In the genomic region with DNA sequence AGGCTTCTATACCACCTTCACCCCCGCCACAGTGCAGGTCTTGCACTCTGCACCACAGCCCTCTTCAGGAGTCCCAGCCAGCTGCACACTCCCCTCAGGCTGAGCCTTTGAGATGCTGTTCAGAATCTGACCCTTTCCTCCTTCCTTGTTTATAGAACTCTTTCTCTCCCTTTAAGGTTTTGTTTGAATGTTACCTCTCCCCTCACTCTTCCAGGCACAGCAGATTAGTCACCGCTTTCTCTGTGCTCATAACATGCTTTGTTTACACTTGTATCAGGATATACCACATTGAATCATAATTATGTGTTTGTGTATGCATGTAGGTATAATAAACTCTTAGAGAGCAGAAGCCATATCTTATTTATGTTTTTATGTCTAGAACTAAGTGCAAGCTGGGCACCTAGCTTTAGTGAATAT, we compare ENCODE assay signal across 2 cellular contexts.
TF ChIP-seq lines count a peak whose summit lies in the region.

No MANE protein-coding gene starts in this region.

TF ChIP-seq in SK-N-SH treated with all-trans-retinoic acid at 6 μM for 48 hours, 23 proteins besides CTCF, POLR2A, EP300 and RAD21 (continued from another document):
- TF ChIP-seq PATZ1 (CRISPR knock-in tag; IDR thresholded peaks at IDR 0.05; ENCODE audit: borderline replicate concordance): no peak
- no peak for TF ChIP-seq ARNTL (CRISPR knock-in tag; IDR thresholded peaks at IDR 0.05; ENCODE audit: borderline replicate concordance, low read depth)
- TF ChIP-seq RARB (CRISPR knock-in tag; IDR thresholded peaks at IDR 0.05): no peak
- TF ChIP-seq TOX (CRISPR knock-in tag; IDR thresholded peaks at IDR 0.05; ENCODE audit: borderline replicate concordance): no peak
- TF ChIP-seq ISL1 (CRISPR knock-in tag; IDR thresholded peaks at IDR 0.05): no peak
- no peak for TF ChIP-seq POU6F1 (CRISPR knock-in tag; IDR thresholded peaks at IDR 0.05; ENCODE audit: borderline replicate concordance, low read depth)
- TF ChIP-seq ESRRG (CRISPR knock-in tag; IDR thresholded peaks at IDR 0.05): no peak
- TF ChIP-seq TCF4 (CRISPR knock-in tag; IDR thresholded peaks at IDR 0.05; ENCODE audit: borderline replicate concordance): no peak
- TF ChIP-seq CREB5 (CRISPR knock-in tag; IDR thresholded peaks at IDR 0.05; ENCODE audit: low read depth): no peak
- TF ChIP-seq TSHZ2 (CRISPR knock-in tag; IDR thresholded peaks at IDR 0.05): no peak
- TF ChIP-seq ZNF8 (CRISPR knock-in tag; IDR thresholded peaks at IDR 0.05): no peak

TF ChIP-seq in SK-N-SH, 30 proteins besides CTCF, POLR2A, EP300 and RAD21 (continued from another document):
- TF ChIP-seq REST (IDR thresholded peaks at IDR 0.05; ENCODE audit: low read depth, low read length): no peak
- TF ChIP-seq, protein P1, sequence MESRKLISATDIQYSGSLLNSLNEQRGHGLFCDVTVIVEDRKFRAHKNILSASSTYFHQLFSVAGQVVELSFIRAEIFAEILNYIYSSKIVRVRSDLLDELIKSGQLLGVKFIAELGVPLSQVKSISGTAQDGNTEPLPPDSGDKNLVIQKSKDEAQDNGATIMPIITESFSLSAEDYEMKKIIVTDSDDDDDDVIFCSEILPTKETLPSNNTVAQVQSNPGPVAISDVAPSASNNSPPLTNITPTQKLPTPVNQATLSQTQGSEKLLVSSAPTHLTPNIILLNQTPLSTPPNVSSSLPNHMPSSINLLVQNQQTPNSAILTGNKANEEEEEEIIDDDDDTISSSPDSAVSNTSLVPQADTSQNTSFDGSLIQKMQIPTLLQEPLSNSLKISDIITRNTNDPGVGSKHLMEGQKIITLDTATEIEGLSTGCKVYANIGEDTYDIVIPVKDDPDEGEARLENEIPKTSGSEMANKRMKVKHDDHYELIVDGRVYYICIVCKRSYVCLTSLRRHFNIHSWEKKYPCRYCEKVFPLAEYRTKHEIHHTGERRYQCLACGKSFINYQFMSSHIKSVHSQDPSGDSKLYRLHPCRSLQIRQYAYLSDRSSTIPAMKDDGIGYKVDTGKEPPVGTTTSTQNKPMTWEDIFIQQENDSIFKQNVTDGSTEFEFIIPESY (IDR thresholded peaks at IDR 0.05; ENCODE audit: borderline replicate concordance, low read depth): no peak
- TF ChIP-seq GATA2 (CRISPR knock-in tag; IDR thresholded peaks at IDR 0.05): no peak
- no peak for TF ChIP-seq FOXJ3 (CRISPR knock-in tag; IDR thresholded peaks at IDR 0.05)
- no peak for TF ChIP-seq TEAD4 (IDR thresholded peaks at IDR 0.05; ENCODE audit: borderline replicate concordance, insufficient read depth)
- no peak for TF ChIP-seq RXRA (IDR thresholded peaks at IDR 0.05; ENCODE audit: borderline replicate concordance, low read depth)
- no peak for TF ChIP-seq ELF1 (IDR thresholded peaks at IDR 0.05)
- no peak for TF ChIP-seq TCF12 (IDR thresholded peaks at IDR 0.05)
- TF ChIP-seq TAF1 (IDR thresholded peaks at IDR 0.05; ENCODE audit: borderline replicate concordance, low read depth, low read length): no peak
- no peak for TF ChIP-seq YY1 (IDR thresholded peaks at IDR 0.05; ENCODE audit: low read depth)
- no peak for TF ChIP-seq RFX5 (IDR thresholded peaks at IDR 0.05; ENCODE audit: low read length)
